Comparison of ENCODE assay signal across 8 cellular contexts in the genomic region with DNA sequence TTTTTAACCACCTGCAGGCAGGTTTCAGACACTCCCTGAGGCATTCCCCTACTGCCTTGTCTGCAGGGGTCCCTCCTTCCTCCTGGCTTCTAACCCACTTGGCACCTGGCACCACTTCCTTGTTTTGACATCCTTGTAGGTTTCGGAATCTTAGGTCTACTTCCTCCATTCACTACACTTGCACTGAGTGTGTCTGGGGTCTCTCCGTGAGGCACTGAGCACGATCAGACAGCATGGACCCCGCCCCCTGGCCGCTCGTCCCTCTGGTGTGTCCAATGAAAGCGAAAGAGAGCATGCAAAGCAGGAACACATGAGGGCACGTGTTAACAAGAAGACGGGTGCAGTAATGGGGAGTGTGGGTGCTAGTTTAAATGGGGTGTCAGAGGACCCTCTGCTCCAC.
DNase-seq lines count a peak whose midpoint lies in the region; ATAC-seq and TF ChIP-seq lines count a peak whose summit lies in the region.

No MANE protein-coding gene starts in this region.

- peak; percentile 93 for ATAC-seq in GM21423 (IDR thresholded peaks at IDR 0.05; ENCODE audit: unreplicated experiment)
- ATAC-seq in HG03520 (IDR thresholded peaks at IDR 0.05; ENCODE audit: unreplicated experiment): peak; percentile 97

- H3K27me3 ChIP-seq in GM06990 (replicated peaks; ENCODE audit: control insufficient read depth, insufficient read depth, low read length): no peaks in the 10 kb centered on the region; the same call in 1 of the 2 replicates

- H3K4me3 ChIP-seq in GM06990 (replicated peaks; ENCODE audit: low read depth, low read length): peak overlapping the region; percentile 41

- DNase-seq in GM06990 (ENCODE audit: extremely low read depth, insufficient read length) (peak; percentile 81), NCI-H187 (lab: John Stamatoyannopoulos, UW) (no peak), HPDE6-E6E7 (ENCODE audit: extremely low spot score) (no peak), UCSD-AML1 (lab: John Stamatoyannopoulos, UW; ENCODE audit: unreplicated experiment) (no peak)
- peak; percentile 36 to 48 for DNase-seq in activated T-cell treated with anti-CD3 and anti-CD28 coated beads, Interleukin-2, amount 50 U/mL, for 48 hours
- peak; percentile 10 to 22 for DNase-seq in stimulated activated CD8-positive, alpha-beta memory T cell treated with anti-CD3 and anti-CD28 coated beads, Interleukin-15, amount 100 ng/mL, for 48 hours (ENCODE audit: low read depth in 2 of 2)

- no peaks in the 10 kb centered on the region for H3K36me3 ChIP-seq in GM06990 (ENCODE audit: control insufficient read depth, insufficient read depth, low read length)

- TF ChIP-seq CTCF in GM06990 (IDR thresholded peaks at IDR 0.05; ENCODE audit: insufficient read depth, low read length, poor library complexity, severe bottlenecking): no peak

Comparison
In these comparisons a context has a peak if more than half of its experiments do, and no peak if none do; other contexts are left out.
1. DNase-seq: peak in GM06990 (single experiment), activated T-cell treated with anti-CD3 and anti-CD28 coated beads, Interleukin-2, amount 50 U/mL, for 48 hours (2 of 2) and stimulated activated CD8-positive, alpha-beta memory T cell treated with anti-CD3 and anti-CD28 coated beads, Interleukin-15, amount 100 ng/mL, for 48 hours (2 of 2); none in NCI-H187 (0 of 2), HPDE6-E6E7 (single experiment) and UCSD-AML1 (single experiment).